In the genomic region with DNA sequence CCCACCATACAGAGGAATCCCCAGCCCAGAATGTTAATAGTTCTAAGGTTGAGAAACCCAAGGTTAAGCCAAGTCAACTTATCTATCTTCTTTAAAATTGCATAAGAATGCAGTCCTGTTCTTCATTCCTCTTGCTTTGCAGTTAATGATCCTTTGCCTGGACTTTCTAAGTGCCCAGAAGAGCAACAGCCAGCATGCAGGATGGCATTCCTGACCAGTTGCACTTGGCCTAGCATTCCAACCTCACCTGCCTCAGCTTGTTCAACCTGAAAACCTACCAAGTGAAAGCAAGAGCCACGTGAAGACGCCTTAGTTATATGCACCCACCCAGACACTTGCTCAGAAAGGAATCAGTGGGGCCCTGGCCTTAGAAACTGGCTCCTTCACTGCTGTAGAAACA, we compare ENCODE assay signal across 1 cellular context.
TF ChIP-seq lines count a peak whose summit lies in the region.

No MANE protein-coding gene starts in this region.

TF ChIP-seq in WTC11, 78 proteins besides CTCF, POLR2A, EP300 and RAD21 (continued from another document):
- TF ChIP-seq, protein P1, sequence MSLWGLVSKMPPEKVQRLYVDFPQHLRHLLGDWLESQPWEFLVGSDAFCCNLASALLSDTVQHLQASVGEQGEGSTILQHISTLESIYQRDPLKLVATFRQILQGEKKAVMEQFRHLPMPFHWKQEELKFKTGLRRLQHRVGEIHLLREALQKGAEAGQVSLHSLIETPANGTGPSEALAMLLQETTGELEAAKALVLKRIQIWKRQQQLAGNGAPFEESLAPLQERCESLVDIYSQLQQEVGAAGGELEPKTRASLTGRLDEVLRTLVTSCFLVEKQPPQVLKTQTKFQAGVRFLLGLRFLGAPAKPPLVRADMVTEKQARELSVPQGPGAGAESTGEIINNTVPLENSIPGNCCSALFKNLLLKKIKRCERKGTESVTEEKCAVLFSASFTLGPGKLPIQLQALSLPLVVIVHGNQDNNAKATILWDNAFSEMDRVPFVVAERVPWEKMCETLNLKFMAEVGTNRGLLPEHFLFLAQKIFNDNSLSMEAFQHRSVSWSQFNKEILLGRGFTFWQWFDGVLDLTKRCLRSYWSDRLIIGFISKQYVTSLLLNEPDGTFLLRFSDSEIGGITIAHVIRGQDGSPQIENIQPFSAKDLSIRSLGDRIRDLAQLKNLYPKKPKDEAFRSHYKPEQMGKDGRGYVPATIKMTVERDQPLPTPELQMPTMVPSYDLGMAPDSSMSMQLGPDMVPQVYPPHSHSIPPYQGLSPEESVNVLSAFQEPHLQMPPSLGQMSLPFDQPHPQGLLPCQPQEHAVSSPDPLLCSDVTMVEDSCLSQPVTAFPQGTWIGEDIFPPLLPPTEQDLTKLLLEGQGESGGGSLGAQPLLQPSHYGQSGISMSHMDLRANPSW (CRISPR knock-in tag; conservative IDR thresholded peaks at IDR 0.05; ENCODE audit: low read depth): no peak
- TF ChIP-seq ZNF317 (CRISPR knock-in tag; IDR thresholded peaks at IDR 0.05; ENCODE audit: borderline replicate concordance, low read depth) (no peak), GRHL2 (CRISPR knock-in tag; IDR thresholded peaks at IDR 0.05; ENCODE audit: insufficient replicate concordance, severe bottlenecking) (no peak), PRRX2 (CRISPR knock-in tag; IDR thresholded peaks at IDR 0.05) (no peak), ZNF232 (CRISPR knock-in tag; IDR thresholded peaks at IDR 0.05) (no peak)
- TF ChIP-seq, protein P2, sequence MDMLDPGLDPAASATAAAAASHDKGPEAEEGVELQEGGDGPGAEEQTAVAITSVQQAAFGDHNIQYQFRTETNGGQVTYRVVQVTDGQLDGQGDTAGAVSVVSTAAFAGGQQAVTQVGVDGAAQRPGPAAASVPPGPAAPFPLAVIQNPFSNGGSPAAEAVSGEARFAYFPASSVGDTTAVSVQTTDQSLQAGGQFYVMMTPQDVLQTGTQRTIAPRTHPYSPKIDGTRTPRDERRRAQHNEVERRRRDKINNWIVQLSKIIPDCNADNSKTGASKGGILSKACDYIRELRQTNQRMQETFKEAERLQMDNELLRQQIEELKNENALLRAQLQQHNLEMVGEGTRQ (CRISPR knock-in tag; IDR thresholded peaks at IDR 0.05): no peak
- TF ChIP-seq, protein P3, sequence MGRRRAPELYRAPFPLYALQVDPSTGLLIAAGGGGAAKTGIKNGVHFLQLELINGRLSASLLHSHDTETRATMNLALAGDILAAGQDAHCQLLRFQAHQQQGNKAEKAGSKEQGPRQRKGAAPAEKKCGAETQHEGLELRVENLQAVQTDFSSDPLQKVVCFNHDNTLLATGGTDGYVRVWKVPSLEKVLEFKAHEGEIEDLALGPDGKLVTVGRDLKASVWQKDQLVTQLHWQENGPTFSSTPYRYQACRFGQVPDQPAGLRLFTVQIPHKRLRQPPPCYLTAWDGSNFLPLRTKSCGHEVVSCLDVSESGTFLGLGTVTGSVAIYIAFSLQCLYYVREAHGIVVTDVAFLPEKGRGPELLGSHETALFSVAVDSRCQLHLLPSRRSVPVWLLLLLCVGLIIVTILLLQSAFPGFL (CRISPR knock-in tag; IDR thresholded peaks at IDR 0.05; ENCODE audit: borderline replicate concordance): no peak
